Comparison of ENCODE assay signal across 1 cellular context in the genomic region with DNA sequence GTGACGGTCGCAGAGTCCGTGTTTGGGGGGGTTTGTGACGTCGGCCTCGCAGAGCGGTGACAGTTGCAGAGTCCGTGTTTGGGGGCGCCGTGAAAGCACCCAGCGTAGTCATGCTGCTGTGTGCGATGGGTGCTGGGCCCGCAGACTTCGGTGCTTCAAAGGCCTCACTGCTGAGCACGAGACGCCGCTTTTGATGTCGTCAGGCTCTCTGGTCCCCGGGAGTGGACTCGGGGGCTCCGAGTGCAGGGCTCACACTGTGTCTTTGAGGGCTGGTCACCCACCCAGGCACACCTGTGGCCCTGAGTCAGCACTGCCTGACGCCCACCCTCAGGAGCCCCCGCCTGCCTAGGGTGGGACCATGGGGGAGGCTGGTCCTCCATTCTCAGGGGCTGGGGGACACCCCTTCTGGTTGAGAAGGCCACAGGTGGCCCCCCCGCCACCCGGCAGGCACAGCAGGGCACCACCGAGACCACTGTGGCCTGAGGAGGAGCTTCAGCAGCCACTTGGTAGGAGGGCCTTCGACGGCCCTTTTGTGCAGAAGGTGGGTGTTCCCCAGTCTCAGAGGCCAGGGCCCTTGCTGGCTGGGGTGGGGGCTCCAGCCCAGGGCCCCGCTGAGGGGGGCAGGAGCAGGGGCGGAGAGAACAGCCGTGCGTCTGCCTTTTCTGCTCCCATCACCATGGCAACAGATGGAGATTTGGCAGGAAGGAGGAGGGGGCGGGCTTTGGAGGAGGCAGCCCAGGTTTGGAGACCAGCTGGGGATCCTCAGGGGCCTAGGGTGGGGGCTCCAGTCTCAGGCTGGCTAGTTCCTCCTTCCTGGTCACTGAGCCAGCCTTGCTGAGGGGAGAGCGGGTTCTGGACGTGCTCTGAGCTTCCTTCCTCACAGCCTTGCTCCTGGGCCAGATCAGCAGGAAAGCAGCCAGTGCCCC.
TF ChIP-seq lines count a peak whose summit lies in the region.

No MANE protein-coding gene starts in this region.

TF ChIP-seq in GM23338, 12 proteins besides CTCF, POLR2A, EP300 and RAD21:
- TF ChIP-seq, protein P1, sequence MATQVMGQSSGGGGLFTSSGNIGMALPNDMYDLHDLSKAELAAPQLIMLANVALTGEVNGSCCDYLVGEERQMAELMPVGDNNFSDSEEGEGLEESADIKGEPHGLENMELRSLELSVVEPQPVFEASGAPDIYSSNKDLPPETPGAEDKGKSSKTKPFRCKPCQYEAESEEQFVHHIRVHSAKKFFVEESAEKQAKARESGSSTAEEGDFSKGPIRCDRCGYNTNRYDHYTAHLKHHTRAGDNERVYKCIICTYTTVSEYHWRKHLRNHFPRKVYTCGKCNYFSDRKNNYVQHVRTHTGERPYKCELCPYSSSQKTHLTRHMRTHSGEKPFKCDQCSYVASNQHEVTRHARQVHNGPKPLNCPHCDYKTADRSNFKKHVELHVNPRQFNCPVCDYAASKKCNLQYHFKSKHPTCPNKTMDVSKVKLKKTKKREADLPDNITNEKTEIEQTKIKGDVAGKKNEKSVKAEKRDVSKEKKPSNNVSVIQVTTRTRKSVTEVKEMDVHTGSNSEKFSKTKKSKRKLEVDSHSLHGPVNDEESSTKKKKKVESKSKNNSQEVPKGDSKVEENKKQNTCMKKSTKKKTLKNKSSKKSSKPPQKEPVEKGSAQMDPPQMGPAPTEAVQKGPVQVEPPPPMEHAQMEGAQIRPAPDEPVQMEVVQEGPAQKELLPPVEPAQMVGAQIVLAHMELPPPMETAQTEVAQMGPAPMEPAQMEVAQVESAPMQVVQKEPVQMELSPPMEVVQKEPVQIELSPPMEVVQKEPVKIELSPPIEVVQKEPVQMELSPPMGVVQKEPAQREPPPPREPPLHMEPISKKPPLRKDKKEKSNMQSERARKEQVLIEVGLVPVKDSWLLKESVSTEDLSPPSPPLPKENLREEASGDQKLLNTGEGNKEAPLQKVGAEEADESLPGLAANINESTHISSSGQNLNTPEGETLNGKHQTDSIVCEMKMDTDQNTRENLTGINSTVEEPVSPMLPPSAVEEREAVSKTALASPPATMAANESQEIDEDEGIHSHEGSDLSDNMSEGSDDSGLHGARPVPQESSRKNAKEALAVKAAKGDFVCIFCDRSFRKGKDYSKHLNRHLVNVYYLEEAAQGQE (IDR thresholded peaks at IDR 0.05; ENCODE audit: unreplicated experiment) = no peak
- no peak for TF ChIP-seq EZH2phosphoT487 (IDR thresholded peaks at IDR 0.05; ENCODE audit: unreplicated experiment)
- TF ChIP-seq EZH2 (IDR thresholded peaks at IDR 0.05; ENCODE audit: low read depth, unreplicated experiment) = no peak
- TF ChIP-seq ZNF331 (CRISPR knock-in tag; IDR thresholded peaks at IDR 0.05; ENCODE audit: low read depth) = no peak
- TF ChIP-seq, protein P2, sequence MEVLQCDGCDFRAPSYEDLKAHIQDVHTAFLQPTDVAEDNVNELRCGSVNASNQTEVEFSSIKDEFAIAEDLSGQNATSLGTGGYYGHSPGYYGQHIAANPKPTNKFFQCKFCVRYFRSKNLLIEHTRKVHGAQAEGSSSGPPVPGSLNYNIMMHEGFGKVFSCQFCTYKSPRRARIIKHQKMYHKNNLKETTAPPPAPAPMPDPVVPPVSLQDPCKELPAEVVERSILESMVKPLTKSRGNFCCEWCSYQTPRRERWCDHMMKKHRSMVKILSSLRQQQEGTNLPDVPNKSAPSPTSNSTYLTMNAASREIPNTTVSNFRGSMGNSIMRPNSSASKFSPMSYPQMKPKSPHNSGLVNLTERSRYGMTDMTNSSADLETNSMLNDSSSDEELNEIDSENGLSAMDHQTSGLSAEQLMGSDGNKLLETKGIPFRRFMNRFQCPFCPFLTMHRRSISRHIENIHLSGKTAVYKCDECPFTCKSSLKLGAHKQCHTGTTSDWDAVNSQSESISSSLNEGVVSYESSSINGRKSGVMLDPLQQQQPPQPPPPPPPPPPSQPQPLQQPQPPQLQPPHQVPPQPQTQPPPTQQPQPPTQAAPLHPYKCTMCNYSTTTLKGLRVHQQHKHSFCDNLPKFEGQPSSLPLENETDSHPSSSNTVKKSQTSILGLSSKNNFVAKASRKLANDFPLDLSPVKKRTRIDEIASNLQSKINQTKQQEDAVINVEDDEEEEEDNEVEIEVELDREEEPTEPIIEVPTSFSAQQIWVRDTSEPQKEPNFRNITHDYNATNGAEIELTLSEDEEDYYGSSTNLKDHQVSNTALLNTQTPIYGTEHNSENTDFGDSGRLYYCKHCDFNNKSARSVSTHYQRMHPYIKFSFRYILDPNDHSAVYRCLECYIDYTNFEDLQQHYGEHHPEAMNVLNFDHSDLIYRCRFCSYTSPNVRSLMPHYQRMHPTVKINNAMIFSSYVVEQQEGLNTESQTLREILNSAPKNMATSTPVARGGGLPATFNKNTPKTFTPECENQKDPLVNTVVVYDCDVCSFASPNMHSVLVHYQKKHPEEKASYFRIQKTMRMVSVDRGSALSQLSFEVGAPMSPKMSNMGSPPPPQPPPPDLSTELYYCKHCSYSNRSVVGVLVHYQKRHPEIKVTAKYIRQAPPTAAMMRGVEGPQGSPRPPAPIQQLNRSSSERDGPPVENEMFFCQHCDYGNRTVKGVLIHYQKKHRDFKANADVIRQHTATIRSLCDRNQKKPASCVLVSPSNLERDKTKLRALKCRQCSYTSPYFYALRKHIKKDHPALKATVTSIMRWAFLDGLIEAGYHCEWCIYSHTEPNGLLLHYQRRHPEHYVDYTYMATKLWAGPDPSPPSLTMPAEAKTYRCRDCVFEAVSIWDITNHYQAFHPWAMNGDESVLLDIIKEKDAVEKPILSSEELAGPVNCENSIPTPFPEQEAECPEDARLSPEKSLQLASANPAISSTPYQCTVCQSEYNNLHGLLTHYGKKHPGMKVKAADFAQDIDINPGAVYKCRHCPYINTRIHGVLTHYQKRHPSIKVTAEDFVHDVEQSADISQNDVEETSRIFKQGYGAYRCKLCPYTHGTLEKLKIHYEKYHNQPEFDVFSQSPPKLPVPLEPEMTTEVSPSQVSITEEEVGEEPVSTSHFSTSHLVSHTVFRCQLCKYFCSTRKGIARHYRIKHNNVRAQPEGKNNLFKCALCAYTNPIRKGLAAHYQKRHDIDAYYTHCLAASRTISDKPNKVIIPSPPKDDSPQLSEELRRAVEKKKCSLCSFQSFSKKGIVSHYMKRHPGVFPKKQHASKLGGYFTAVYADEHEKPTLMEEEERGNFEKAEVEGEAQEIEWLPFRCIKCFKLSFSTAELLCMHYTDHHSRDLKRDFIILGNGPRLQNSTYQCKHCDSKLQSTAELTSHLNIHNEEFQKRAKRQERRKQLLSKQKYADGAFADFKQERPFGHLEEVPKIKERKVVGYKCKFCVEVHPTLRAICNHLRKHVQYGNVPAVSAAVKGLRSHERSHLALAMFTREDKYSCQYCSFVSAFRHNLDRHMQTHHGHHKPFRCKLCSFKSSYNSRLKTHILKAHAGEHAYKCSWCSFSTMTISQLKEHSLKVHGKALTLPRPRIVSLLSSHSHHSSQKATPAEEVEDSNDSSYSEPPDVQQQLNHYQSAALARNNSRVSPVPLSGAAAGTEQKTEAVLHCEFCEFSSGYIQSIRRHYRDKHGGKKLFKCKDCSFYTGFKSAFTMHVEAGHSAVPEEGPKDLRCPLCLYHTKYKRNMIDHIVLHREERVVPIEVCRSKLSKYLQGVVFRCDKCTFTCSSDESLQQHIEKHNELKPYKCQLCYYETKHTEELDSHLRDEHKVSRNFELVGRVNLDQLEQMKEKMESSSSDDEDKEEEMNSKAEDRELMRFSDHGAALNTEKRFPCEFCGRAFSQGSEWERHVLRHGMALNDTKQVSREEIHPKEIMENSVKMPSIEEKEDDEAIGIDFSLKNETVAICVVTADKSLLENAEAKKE (CRISPR knock-in tag; IDR thresholded peaks at IDR 0.05) = no peak
- no peak for TF ChIP-seq ZNF114 (CRISPR knock-in tag; IDR thresholded peaks at IDR 0.05)
- no peak for TF ChIP-seq STAT1 (IDR thresholded peaks at IDR 0.05; ENCODE audit: unreplicated experiment)
